In genomic region chrX:155069414-155069813, GRCh38 we compare ENCODE assay signal across 1 cellular context.
TF ChIP-seq lines count a peak whose summit lies in the region.

No MANE protein-coding gene starts in this region.

TF ChIP-seq in GM12878, 131 proteins besides CTCF, POLR2A, EP300 and RAD21:
- TF ChIP-seq EGR1 (IDR thresholded peaks at IDR 0.05; ENCODE audit: borderline replicate concordance in 1 of 2, low read depth in 2 of 2, low read length in 2 of 2) (no peak), NR2C2 (IDR thresholded peaks at IDR 0.05; ENCODE audit: borderline replicate concordance, control insufficient read depth, insufficient read length, low read depth) (no peak), POU2F2 (IDR thresholded peaks at IDR 0.05; ENCODE audit: borderline replicate concordance, low read depth, low read length) (no peak), E2F8 (IDR thresholded peaks at IDR 0.05; ENCODE audit: low read depth, partially characterized antibody) (no peak), FOXM1 (IDR thresholded peaks at IDR 0.05; ENCODE audit: low read depth, low read length) (no peak), ZBTB4 (CRISPR knock-in tag; IDR thresholded peaks at IDR 0.05) (no peak), ATF2 (IDR thresholded peaks at IDR 0.05; ENCODE audit: low read length) (no peak), SMARCA5 (IDR thresholded peaks at IDR 0.05) (0 out of 2 replicates have a peak, but pooled peaks have one; percentile 41)
- TF ChIP-seq, protein P1, sequence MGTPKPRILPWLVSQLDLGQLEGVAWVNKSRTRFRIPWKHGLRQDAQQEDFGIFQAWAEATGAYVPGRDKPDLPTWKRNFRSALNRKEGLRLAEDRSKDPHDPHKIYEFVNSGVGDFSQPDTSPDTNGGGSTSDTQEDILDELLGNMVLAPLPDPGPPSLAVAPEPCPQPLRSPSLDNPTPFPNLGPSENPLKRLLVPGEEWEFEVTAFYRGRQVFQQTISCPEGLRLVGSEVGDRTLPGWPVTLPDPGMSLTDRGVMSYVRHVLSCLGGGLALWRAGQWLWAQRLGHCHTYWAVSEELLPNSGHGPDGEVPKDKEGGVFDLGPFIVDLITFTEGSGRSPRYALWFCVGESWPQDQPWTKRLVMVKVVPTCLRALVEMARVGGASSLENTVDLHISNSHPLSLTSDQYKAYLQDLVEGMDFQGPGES (IDR thresholded peaks at IDR 0.05) = no peak
